In the genomic region with DNA sequence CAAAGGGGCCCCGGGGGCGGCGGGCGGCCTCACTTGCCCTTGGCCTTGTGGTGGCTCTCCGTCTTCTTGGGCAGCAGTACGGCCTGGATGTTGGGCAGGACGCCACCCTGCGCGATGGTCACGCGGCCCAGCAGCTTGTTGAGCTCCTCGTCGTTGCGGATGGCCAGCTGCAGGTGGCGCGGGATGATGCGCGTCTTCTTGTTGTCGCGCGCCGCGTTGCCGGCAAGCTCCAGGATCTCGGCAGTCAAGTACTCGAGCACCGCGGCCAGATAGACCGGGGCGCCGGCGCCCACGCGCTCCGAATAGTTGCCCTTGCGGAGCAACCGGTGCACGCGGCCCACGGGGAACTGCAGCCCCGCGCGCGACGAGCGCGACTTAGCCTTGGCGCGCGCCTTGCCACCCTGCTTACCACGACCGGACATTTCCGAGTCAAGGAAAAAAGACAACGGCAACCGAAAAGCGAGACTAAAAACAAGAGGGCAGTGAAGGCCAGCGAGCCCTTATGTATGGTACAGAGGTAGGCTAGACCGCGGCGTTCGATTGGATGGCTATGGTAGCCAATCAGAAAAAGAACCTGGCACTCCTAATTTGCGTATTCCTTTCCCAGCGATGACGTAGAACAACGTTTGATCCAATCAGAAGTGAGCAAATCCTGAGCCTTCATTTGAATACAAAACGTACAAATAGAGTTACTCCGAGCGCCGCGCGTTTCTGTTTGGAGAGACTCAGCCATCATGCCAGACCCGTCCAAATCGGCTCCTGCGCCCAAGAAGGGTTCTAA, we compare ENCODE assay signal across 8 cellular contexts.
DNase-seq lines count a peak whose midpoint lies in the region; ATAC-seq and TF ChIP-seq lines count a peak whose summit lies in the region.

No MANE protein-coding gene starts in this region.

- peak overlapping the region; percentile 77 to 82 for H3K4me3 ChIP-seq in mucosa of rectum (ENCODE audit: low read length in 2 of 2)

- H3K36me3 ChIP-seq in mucosa of rectum (ENCODE audit: control insufficient read depth in 2 of 2, insufficient read depth in 2 of 2, low read length in 2 of 2), result no peaks in the 10 kb centered on the region

- peak; percentile 99 for TF ChIP-seq POLR2A in erythroblast (IDR thresholded peaks at IDR 0.05; ENCODE audit: low read length)

- peak; percentile 95 for DNase-seq in COLO668 (lab: John Stamatoyannopoulos, UW; ENCODE audit: unreplicated experiment)
- DNase-seq in HPDE6-E6E7 (ENCODE audit: extremely low spot score), result peak; percentile 90
- DNase-seq in NOMO-1 treated with dmso at 0.1 percent for 144 hours (lab: John Stamatoyannopoulos, UW; ENCODE audit: unreplicated experiment), result peak; percentile 96
- DNase-seq in activated T-cell treated with anti-CD3 and anti-CD28 coated beads for 48 hours (ENCODE audit: low read depth), result peak; percentile 79
- DNase-seq in erythroblast (lab: John Stamatoyannopoulos, UW), result peak; percentile 99
- peak; percentile 84 for DNase-seq in stimulated activated CD8-positive, alpha-beta memory T cell treated with anti-CD3 and anti-CD28 coated beads, Interleukin-4, amount 100 ng/mL, for 48 hours

- H3K9ac ChIP-seq in mucosa of rectum (ENCODE audit: low read depth in 1 of 2, low read length in 2 of 2), result peak overlapping the region; percentile 69 to 76

- peaks cover 9 to 17% of the 10 kb centered on the region in 2 donors for H3K4me1 ChIP-seq in mucosa of rectum (ENCODE audit: control insufficient read depth in 2 of 2, insufficient read depth in 2 of 2, low read length in 2 of 2)

- peak; percentile 87 for ATAC-seq in GM19468 (IDR thresholded peaks at IDR 0.05; ENCODE audit: extremely low read depth, unreplicated experiment)

- H3K9me3 ChIP-seq in mucosa of rectum (ENCODE audit: control insufficient read depth in 2 of 2, low read length in 2 of 2), result no peaks in the 10 kb centered on the region

- peak overlapping the region; percentile 86 to 93 for H3K27ac ChIP-seq in mucosa of rectum (ENCODE audit: low read depth in 2 of 2, low read length in 2 of 2)

- peaks cover 3 to 5% of the 10 kb centered on the region in 2 donors for H3K27me3 ChIP-seq in mucosa of rectum (ENCODE audit: control insufficient read depth in 2 of 2, insufficient read depth in 2 of 2, low read length in 2 of 2)

Comparison
In these comparisons a context has a peak if more than half of its experiments do, and no peak if none do; other contexts are left out.
1. Peak in every context shown above with its lines: DNase-seq, ATAC-seq, H3K4me3 ChIP-seq and H3K27ac ChIP-seq.